1 cellular context compared by ENCODE assay signal in the genomic region with DNA sequence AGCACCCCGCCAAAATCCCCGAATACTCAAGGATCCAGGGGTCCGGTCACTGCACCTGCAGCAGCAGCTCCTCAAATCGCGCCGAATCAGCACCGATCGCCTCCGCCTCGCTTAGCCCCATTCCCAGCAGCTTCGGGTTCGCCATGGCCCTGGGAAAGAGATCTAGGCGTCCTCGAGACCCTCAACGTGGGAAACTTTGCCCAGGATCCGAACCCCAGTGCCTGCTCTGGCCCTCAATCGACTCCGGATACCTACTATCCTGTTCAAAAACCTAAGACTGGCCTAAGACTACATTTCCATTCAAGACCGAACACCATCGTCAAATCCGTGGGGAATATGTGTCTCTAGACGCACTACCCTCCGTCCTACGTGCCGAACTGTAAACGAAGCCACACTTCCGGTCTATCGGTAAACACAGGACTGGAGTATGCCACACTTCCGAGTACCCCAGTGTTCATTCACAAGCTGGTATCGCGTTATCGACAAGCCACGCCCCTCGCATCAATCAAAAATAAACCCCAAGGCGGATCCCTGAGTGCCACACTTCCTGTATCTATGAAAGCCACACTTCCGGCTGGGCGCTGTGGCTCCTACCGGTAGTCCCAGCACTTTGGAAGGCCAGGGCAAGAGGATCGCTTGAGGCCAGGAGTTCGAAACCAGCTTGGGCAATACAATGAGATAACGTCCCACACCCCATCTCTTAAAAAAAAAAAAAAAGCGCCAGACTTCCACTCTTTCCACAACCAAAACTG.
TF ChIP-seq lines count a peak whose summit lies in the region.

Gene PIH1D1, minus strand, starts transcription at position 385 of the 752 bp plus-strand sequence. Its CDS starts 240 bp downstream, at position 145.

TF ChIP-seq in GM12878, 131 proteins besides CTCF, POLR2A, EP300 and RAD21 (continued from another document):
- TF ChIP-seq, protein P1, sequence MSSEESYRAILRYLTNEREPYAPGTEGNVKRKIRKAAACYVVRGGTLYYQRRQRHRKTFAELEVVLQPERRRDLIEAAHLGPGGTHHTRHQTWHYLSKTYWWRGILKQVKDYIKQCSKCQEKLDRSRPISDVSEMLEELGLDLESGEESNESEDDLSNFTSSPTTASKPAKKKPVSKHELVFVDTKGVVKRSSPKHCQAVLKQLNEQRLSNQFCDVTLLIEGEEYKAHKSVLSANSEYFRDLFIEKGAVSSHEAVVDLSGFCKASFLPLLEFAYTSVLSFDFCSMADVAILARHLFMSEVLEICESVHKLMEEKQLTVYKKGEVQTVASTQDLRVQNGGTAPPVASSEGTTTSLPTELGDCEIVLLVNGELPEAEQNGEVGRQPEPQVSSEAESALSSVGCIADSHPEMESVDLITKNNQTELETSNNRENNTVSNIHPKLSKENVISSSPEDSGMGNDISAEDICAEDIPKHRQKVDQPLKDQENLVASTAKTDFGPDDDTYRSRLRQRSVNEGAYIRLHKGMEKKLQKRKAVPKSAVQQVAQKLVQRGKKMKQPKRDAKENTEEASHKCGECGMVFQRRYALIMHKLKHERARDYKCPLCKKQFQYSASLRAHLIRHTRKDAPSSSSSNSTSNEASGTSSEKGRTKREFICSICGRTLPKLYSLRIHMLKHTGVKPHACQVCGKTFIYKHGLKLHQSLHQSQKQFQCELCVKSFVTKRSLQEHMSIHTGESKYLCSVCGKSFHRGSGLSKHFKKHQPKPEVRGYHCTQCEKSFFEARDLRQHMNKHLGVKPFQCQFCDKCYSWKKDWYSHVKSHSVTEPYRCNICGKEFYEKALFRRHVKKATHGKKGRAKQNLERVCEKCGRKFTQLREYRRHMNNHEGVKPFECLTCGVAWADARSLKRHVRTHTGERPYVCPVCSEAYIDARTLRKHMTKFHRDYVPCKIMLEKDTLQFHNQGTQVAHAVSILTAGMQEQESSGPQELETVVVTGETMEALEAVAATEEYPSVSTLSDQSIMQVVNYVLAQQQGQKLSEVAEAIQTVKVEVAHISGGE (CRISPR knock-in tag; IDR thresholded peaks at IDR 0.05): peak; percentile 53; the same call in 1 of the 2 replicates
- TF ChIP-seq SIN3A (IDR thresholded peaks at IDR 0.05; ENCODE audit: low read depth, low read length): 0 out of 2 replicates have a peak, but pooled peaks have one; percentile 31
- no peak for TF ChIP-seq REST (IDR thresholded peaks at IDR 0.05; ENCODE audit: low read depth, low read length)
- no peak for TF ChIP-seq KLF5 (IDR thresholded peaks at IDR 0.05; ENCODE audit: partially characterized antibody)
- peak; percentile 100 for TF ChIP-seq ZNF592 (IDR thresholded peaks at IDR 0.05)
- TF ChIP-seq RELA (IDR thresholded peaks at IDR 0.05; ENCODE audit: borderline replicate concordance, partially characterized antibody): peak; percentile 54
